Comparison of ENCODE assay signal across 8 cellular contexts in genomic region chr3:158801696-158802398, GRCh38. TPM values are rescaled to one million over a fixed set of nuclear protein-coding genes. Genes with fewer than 3 reads are reported as not detected.
DNase-seq lines count a peak whose midpoint lies in the region; ATAC-seq and TF ChIP-seq lines count a peak whose summit lies in the region.

Gene MFSD1 (plus strand): TSS chr3:158802054. CDS start chr3:158802153, 99 bp downstream.

- intact Hi-C loops in left colon (cut with DNase I, micrococcal nuclease), result no loop called here

- H3K36me3 Mint-ChIP-seq in activated CD4-positive, alpha-beta T cell treated with anti-CD3 and anti-CD28 coated beads, Interleukin-2, amount 10 ng/mL, durations not matched to agents 7 days and 5 days (ENCODE audit: low read depth), result peaks cover 6% of the 10 kb centered on the region

- H3K4me1 Mint-ChIP-seq in activated CD4-positive, alpha-beta T cell treated with anti-CD3 and anti-CD28 coated beads, Interleukin-2, amount 10 ng/mL, durations not matched to agents 7 days and 5 days, result peaks cover 29% of the 10 kb centered on the region

- DNase-seq in NCI-H69 (lab: John Stamatoyannopoulos, UW), result peak; percentile 89
- peak; percentile 92 for DNase-seq in activated CD4-positive, alpha-beta T cell treated with anti-CD3 and anti-CD28 coated beads, Interleukin-2, amount 10 ng/mL, durations not matched to agents 7 days and 5 days
- DNase-seq in coronary artery (ENCODE audit: low spot score), result peak; percentile 98
- DNase-seq in left colon, result peak; percentile 96 to 98
- peak; percentile 88 for DNase-seq in stimulated activated CD4-positive, alpha-beta T cell treated with anti-CD3 and anti-CD28 coated beads, Interleukin-1b, Interleukin-23, amount 100 ng/mL, for 48 hours

- ATAC-seq in GM19351 (IDR thresholded peaks at IDR 0.05; ENCODE audit: unreplicated experiment), result peak; percentile 97
- peak; percentile 97 for ATAC-seq in HG03520 (IDR thresholded peaks at IDR 0.05; ENCODE audit: unreplicated experiment)
- peak; percentile 98 for ATAC-seq in left colon

- H3K9ac ChIP-seq in BLaER1 treated with 17β-estradiol and CSF1 and Interleukin-3, amounts not matched to agents 10 nM and 100 nM, result peak within 1 kb of the TSS; percentile 82 to 96 (median 94)

- CTCF ChIA-PET in activated CD4-positive, alpha-beta T cell treated with anti-CD3 and anti-CD28 coated beads, Interleukin-2, amount 10 ng/mL, durations not matched to agents 7 days and 5 days (lab: Charles Lee), result interaction anchor here (1.0 to 2.8 kb wide), 6 partner anchors 10 to 142 kb away, joined by 3 to 8 read pairs (median 6); no protein-coding TSS in a partner anchor

- H4K20me1 ChIP-seq in BLaER1 treated with 17β-estradiol and CSF1 and Interleukin-3, amounts not matched to agents 10 nM and 100 nM, result peaks cover 0 to 28% (median 0%) of the 10 kb centered on the region in 11 experiments; a peak in 6 of 22 replicates

- POLR2A ChIA-PET in activated CD4-positive, alpha-beta T cell treated with anti-CD3 and anti-CD28 coated beads, Interleukin-2, amount 10 ng/mL, durations not matched to agents 7 days and 5 days (lab: Charles Lee), result interaction anchor here (0.6 kb wide), 1 partner anchor 8 kb away, joined by 3 read pairs; no protein-coding TSS in a partner anchor

- no peak for TF ChIP-seq CTCF in coronary artery (IDR thresholded peaks at IDR 0.05)

- peaks cover 20 to 36% (median 29%) of the 10 kb centered on the region in 10 experiments; a peak in 19 of 20 replicates for H3K4me1 ChIP-seq in BLaER1 treated with 17β-estradiol and CSF1 and Interleukin-3, amounts not matched to agents 10 nM and 100 nM

- peaks cover 18% of the 10 kb centered on the region for H3K27me3 Mint-ChIP-seq in activated CD4-positive, alpha-beta T cell treated with anti-CD3 and anti-CD28 coated beads, Interleukin-2, amount 10 ng/mL, durations not matched to agents 7 days and 5 days

- no peaks in the 10 kb centered on the region for H3K27me3 ChIP-seq in BLaER1 treated with 17β-estradiol and CSF1 and Interleukin-3, amounts not matched to agents 10 nM and 100 nM

- peak within 1 kb of the TSS; percentile 89 for H3K4me3 Mint-ChIP-seq in activated CD4-positive, alpha-beta T cell treated with anti-CD3 and anti-CD28 coated beads, Interleukin-2, amount 10 ng/mL, durations not matched to agents 7 days and 5 days

- H3K4me3 ChIP-seq in BLaER1 treated with 17β-estradiol and CSF1 and Interleukin-3, amounts not matched to agents 10 nM and 100 nM, result peak within 1 kb of the TSS; percentile 68 to 94 (median 80)
- peak within 1 kb of the TSS; percentile 77 for H3K4me3 ChIP-seq in coronary artery

- peak within 1 kb of the TSS; percentile 77 to 96 (median 89) for H3K4me2 ChIP-seq in BLaER1 treated with 17β-estradiol and CSF1 and Interleukin-3, amounts not matched to agents 10 nM and 100 nM

- H3K9me3 ChIP-seq in BLaER1 treated with 17β-estradiol and CSF1 and Interleukin-3, amounts not matched to agents 10 nM and 100 nM (replicated peaks in 1 of 11), result no peaks in the 10 kb centered on the region

- H3K9me3 Mint-ChIP-seq in activated CD4-positive, alpha-beta T cell treated with anti-CD3 and anti-CD28 coated beads, Interleukin-2, amount 10 ng/mL, durations not matched to agents 7 days and 5 days, result no peaks in the 10 kb centered on the region

- peak within 1 kb of the TSS; percentile 89 for H3K27ac Mint-ChIP-seq in activated CD4-positive, alpha-beta T cell treated with anti-CD3 and anti-CD28 coated beads, Interleukin-2, amount 10 ng/mL, durations not matched to agents 7 days and 5 days

- H3K27ac ChIP-seq in BLaER1 treated with 17β-estradiol and CSF1 and Interleukin-3, amounts not matched to agents 10 nM and 100 nM, result peak within 1 kb of the TSS; percentile 74 to 98 (median 93)
- peak within 1 kb of the TSS; percentile 64 to 81 for H3K27ac ChIP-seq in coronary artery

- peaks cover 12 to 29% (median 27%) of the 10 kb centered on the region in 11 experiments; a peak in 19 of 22 replicates for H3K36me3 ChIP-seq in BLaER1 treated with 17β-estradiol and CSF1 and Interleukin-3, amounts not matched to agents 10 nM and 100 nM

RNA-seq across cellular contexts. Expression of gene MFSD1, which starts in this region (rescaled TPM):
- 10 to 100 TPM; 25.1 to 30.5 TPM for total RNA-seq in activated CD4-positive, alpha-beta T cell treated with anti-CD3 and anti-CD28 coated beads, Interleukin-2, amount 10 ng/mL, durations not matched to agents 7 days and 5 days
- total RNA-seq in left colon, result 10 to 100 TPM; 60.8 to 62.0 TPM

Comparison
In these comparisons a context has a peak if more than half of its experiments do, and no peak if none do; other contexts are left out.
1. Peak in every context shown above with its lines: DNase-seq, ATAC-seq, H3K4me3 ChIP-seq and H3K27ac ChIP-seq.